1 cellular context compared by ENCODE assay signal in the genomic region with DNA sequence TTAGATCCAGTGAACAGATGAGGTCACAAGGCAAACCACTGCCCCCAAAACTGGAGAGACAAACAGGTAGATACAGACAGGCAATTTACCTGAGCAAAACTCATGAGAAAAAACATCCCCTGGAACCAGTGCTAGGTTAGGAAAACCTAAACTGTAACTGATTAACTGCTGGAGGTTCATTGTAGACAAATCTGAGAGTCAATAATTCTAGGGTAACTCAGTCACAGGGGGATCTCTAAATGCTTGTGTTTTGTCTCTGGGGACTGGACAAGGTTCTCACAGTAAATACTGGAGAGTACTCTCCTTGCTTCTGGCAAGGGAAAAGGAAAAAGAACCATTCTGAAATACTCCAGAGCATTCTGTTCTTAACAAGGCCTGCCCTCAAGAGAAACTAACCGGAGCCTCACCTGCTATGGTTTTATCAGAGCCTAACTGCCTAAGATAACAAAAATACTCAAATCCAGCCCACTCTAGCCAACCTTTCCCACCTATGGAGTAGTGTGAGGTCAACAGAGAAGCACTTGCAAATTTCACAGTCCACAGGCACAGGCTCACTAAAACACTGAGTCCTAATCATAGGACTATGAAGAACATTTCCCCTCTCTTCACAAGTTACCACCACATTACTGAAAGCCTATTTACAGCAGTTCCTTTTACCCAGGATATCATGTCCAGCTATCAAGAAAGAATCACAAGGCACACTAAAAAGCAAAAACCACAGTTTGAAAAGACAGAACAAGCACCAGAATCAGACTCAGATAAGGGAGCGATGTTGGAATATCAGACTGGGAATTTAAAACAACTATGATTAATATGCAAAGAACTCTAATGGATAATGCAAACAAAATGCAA.
TF ChIP-seq lines count a peak whose summit lies in the region.

No MANE protein-coding gene starts in this region.

TF ChIP-seq in GM23338, 12 proteins besides CTCF, POLR2A, EP300 and RAD21 (continued from another document):
- TF ChIP-seq, protein P1, sequence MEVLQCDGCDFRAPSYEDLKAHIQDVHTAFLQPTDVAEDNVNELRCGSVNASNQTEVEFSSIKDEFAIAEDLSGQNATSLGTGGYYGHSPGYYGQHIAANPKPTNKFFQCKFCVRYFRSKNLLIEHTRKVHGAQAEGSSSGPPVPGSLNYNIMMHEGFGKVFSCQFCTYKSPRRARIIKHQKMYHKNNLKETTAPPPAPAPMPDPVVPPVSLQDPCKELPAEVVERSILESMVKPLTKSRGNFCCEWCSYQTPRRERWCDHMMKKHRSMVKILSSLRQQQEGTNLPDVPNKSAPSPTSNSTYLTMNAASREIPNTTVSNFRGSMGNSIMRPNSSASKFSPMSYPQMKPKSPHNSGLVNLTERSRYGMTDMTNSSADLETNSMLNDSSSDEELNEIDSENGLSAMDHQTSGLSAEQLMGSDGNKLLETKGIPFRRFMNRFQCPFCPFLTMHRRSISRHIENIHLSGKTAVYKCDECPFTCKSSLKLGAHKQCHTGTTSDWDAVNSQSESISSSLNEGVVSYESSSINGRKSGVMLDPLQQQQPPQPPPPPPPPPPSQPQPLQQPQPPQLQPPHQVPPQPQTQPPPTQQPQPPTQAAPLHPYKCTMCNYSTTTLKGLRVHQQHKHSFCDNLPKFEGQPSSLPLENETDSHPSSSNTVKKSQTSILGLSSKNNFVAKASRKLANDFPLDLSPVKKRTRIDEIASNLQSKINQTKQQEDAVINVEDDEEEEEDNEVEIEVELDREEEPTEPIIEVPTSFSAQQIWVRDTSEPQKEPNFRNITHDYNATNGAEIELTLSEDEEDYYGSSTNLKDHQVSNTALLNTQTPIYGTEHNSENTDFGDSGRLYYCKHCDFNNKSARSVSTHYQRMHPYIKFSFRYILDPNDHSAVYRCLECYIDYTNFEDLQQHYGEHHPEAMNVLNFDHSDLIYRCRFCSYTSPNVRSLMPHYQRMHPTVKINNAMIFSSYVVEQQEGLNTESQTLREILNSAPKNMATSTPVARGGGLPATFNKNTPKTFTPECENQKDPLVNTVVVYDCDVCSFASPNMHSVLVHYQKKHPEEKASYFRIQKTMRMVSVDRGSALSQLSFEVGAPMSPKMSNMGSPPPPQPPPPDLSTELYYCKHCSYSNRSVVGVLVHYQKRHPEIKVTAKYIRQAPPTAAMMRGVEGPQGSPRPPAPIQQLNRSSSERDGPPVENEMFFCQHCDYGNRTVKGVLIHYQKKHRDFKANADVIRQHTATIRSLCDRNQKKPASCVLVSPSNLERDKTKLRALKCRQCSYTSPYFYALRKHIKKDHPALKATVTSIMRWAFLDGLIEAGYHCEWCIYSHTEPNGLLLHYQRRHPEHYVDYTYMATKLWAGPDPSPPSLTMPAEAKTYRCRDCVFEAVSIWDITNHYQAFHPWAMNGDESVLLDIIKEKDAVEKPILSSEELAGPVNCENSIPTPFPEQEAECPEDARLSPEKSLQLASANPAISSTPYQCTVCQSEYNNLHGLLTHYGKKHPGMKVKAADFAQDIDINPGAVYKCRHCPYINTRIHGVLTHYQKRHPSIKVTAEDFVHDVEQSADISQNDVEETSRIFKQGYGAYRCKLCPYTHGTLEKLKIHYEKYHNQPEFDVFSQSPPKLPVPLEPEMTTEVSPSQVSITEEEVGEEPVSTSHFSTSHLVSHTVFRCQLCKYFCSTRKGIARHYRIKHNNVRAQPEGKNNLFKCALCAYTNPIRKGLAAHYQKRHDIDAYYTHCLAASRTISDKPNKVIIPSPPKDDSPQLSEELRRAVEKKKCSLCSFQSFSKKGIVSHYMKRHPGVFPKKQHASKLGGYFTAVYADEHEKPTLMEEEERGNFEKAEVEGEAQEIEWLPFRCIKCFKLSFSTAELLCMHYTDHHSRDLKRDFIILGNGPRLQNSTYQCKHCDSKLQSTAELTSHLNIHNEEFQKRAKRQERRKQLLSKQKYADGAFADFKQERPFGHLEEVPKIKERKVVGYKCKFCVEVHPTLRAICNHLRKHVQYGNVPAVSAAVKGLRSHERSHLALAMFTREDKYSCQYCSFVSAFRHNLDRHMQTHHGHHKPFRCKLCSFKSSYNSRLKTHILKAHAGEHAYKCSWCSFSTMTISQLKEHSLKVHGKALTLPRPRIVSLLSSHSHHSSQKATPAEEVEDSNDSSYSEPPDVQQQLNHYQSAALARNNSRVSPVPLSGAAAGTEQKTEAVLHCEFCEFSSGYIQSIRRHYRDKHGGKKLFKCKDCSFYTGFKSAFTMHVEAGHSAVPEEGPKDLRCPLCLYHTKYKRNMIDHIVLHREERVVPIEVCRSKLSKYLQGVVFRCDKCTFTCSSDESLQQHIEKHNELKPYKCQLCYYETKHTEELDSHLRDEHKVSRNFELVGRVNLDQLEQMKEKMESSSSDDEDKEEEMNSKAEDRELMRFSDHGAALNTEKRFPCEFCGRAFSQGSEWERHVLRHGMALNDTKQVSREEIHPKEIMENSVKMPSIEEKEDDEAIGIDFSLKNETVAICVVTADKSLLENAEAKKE (CRISPR knock-in tag; IDR thresholded peaks at IDR 0.05), result no peak
